Comparison of ENCODE assay signal across 15 cellular contexts in the genomic region with DNA sequence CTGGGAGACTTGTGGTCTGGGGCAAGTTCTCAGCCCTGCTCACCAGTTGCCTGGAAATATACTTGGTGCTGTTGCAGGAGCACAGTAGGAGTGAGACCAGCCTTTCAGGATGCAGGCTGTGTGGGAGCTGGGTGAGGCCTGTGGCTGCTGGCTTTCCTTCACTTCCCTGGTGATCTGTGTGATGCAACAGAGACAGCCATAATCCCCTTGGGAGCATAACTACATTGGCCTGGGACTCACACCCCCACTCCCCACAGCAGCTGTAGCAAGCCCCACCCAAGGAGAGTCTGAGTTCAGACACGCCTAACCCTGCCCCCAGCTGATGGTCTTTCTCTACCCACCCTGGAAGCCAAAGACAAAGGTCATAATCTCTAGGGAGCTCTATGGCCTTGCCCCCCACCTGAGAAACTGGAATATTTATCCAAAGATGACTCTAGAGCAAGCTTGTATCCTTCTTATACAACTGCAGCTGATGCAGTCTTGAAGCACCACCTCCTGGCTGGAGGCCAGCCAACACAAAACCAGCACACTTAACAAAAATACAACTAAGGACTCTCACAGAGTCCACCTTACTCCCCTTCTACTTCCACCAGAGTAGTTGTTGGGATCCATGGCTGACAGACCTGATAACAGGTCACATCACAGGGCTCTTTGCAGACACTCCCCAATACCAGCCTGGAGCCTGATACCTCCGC.
"Had no signal": no experiment of that assay in that cellular context is flagged by ENCODE, and none has a peak within 500 bp of the region (broad histone marks: within the 10 kb centered on the region; RNA-seq: fewer than 3 reads in every experiment).

No MANE protein-coding gene starts in this region.

- H3K9me3 ChIP-seq: pancreas, tibial artery had no signal

- H3K9me3 Mint-ChIP-seq: activated naive CD4-positive, alpha-beta T cell treated with anti-CD3 and anti-CD28 coated beads for 36 hours; activated T-helper 2 cell treated with anti-CD3 and anti-CD28 coated beads, Interferon-gamma antibody, Interleukin-2, Interleukin-4, amounts not matched to agents 10 μg/mL and 5 μg/mL and 100 μg/mL, durations not matched to agents 14 hours and 24 hours and 36 hours; stimulated activated naive B cell treated with anti-CD40 and anti-IgM and Interleukin-4, amounts not matched to agents 10 μg/mL and 1 μg/mL and 100 μg/mL, for 72 hours had no signal

- H3K36me3 Mint-ChIP-seq: naive B cell; stimulated activated naive B cell treated with anti-CD40 and anti-IgM and Interleukin-4, amounts not matched to agents 10 μg/mL and 1 μg/mL and 100 μg/mL, for 72 hours had no signal

- H3K4me3 ChIP-seq: pancreas, tibial artery had no signal

- H3K4me3 Mint-ChIP-seq: activated naive CD4-positive, alpha-beta T cell treated with anti-CD3 and anti-CD28 coated beads for 36 hours; naive B cell; stimulated activated naive B cell treated with anti-CD40 and anti-IgM and Interleukin-4, amounts not matched to agents 10 μg/mL and 1 μg/mL and 100 μg/mL, for 72 hours; T-helper 17 cell had no signal

- ATAC-seq: esophagus mucosa; left lobe of liver; pancreas; stimulated activated naive B cell treated with anti-CD40 and anti-IgM and Interleukin-4, amounts not matched to agents 10 μg/mL and 1 μg/mL and 100 μg/mL, for 72 hours; T-helper 17 cell had no signal

- H3K27me3 ChIP-seq: pancreas had no signal

- DNase-seq: activated CD4-positive, alpha-beta T cell treated with anti-CD3 and anti-CD28 coated beads, Interleukin-2, amount 50 U/mL, for 1 hour; activated naive CD4-positive, alpha-beta T cell treated with anti-CD3 and anti-CD28 coated beads for 36 hours; activated T-cell treated with anti-CD3 and anti-CD28 coated beads, Interleukin-2, amount 50 U/mL, for 1 hour; hippocampal formation; naive B cell; pancreas; stimulated activated CD4-positive, alpha-beta T cell treated with anti-CD3 and anti-CD28 coated beads, Interleukin-2, amount 100 ng/mL, for 48 hours; stimulated activated naive B cell treated with anti-CD40 and anti-IgM and Interleukin-4, amounts not matched to agents 10 μg/mL and 1 μg/mL and 100 μg/mL, for 72 hours; T-helper 17 cell; tibial artery had no signal

- FAIRE-seq: astrocyte, keratinocyte, pancreas had no signal

- H3K27ac Mint-ChIP-seq: activated naive CD4-positive, alpha-beta T cell treated with anti-CD3 and anti-CD28 coated beads for 36 hours; activated T-helper 2 cell treated with anti-CD3 and anti-CD28 coated beads, Interferon-gamma antibody, Interleukin-2, Interleukin-4, amounts not matched to agents 10 μg/mL and 5 μg/mL and 100 μg/mL, durations not matched to agents 14 hours and 24 hours and 36 hours; naive B cell; stimulated activated naive B cell treated with anti-CD40 and anti-IgM and Interleukin-4, amounts not matched to agents 10 μg/mL and 1 μg/mL and 100 μg/mL, for 72 hours; T-helper 17 cell had no signal

- H3K4me1 Mint-ChIP-seq: naive B cell; stimulated activated naive B cell treated with anti-CD40 and anti-IgM and Interleukin-4, amounts not matched to agents 10 μg/mL and 1 μg/mL and 100 μg/mL, for 72 hours; T-helper 17 cell had no signal

- H3K27ac ChIP-seq: pancreas, tibial artery had no signal

- H3K4me1 ChIP-seq: pancreas, tibial artery had no signal

- H3K36me3 ChIP-seq: pancreas, tibial artery had no signal
